ENCODE assay signal across 21 cellular contexts in genomic region chr11:108724974-108725689, GRCh38.
A peak's percentile ranks its signal among the peaks of the same experiment; 100 is the strongest.
DNase-seq lines count a peak whose midpoint lies in the region; ATAC-seq, FAIRE-seq and TF ChIP-seq lines count a peak whose summit lies in the region.
"Had no signal": no experiment of that assay in that cellular context is flagged by ENCODE, and none has a peak within 500 bp of the region (broad histone marks: within the 10 kb centered on the region; RNA-seq: fewer than 3 reads in every experiment).

No MANE protein-coding gene starts in this region.

- H3K4me2 ChIP-seq in A549 = no peak overlapping the region
- H3K4me2 ChIP-seq in IMR-90 (ENCODE audit: low read depth, low read length) = no peak overlapping the region
- no peak overlapping the region for H3K4me2 ChIP-seq in K562 (ENCODE audit: insufficient read depth, low read length)
- no peak overlapping the region for H3K4me2 ChIP-seq in Karpas-422 (ENCODE audit: low read depth, low read length, poor library complexity, severe bottlenecking)
- H3K4me2 ChIP-seq: BLaER1, GM23338 had no signal

- TF ChIP-seq POLR2A in A549 (IDR thresholded peaks at IDR 0.05; ENCODE audit: low read length) (no peak), GM12892 (IDR thresholded peaks at IDR 0.05; ENCODE audit: low read depth, low read length) (no peak), IMR-90 (IDR thresholded peaks at IDR 0.05; ENCODE audit: low read depth, low read length) (no peak), K562 (conservative IDR thresholded peaks at IDR 0.05) (no peak)

- H2BK120ac ChIP-seq in IMR-90 (ENCODE audit: low read depth, low read length) = no peak overlapping the region

- 76% methylated on average over 5 of the region's 5 CpGs for WGBS in A549 (ENCODE audit: missing lambda C conversion rate)
- no CpG with 5 or more reads among the region's 5 CpGs for whole genome bisulfite sequencing in IMR-90 (ENCODE audit: extremely low coverage in 2 of 2, insufficient read length in 1 of 2), 2 experiments
- WGBS in K562 (ENCODE audit: insufficient coverage, low coverage, missing lambda C conversion rate) = 70% methylated on average over 5 of the region's 5 CpGs

- no peak for TF ChIP-seq EP300 in A549 (IDR thresholded peaks at IDR 0.05)
- no peak for TF ChIP-seq EP300 in K562 (IDR thresholded peaks at IDR 0.05; ENCODE audit: low read length)

- dilution Hi-C loops in IMR-90 (cut with HindIII; ENCODE audit: low sequenced_read_pairs, unreplicated experiment) = no loop called here

- H3K36me3 ChIP-seq in IMR-90 (ENCODE audit: control insufficient read depth, insufficient read depth, low read length) = peaks cover 2% of the 10 kb centered on the region; the same call in 1 of the 2 replicates
- H3K36me3 ChIP-seq in K562 (ENCODE audit: control insufficient read depth, insufficient read depth, low read length) = peaks cover 54% of the 10 kb centered on the region
- peaks cover 60% of the 10 kb centered on the region for H3K36me3 ChIP-seq in Karpas-422 (ENCODE audit: insufficient read depth, low read length)

- H3K4me1 ChIP-seq in A549 (0 out of 3 replicates have a peak, but pooled peaks cover 4% of the 10 kb centered on the region), IMR-90 (ENCODE audit: control insufficient read depth, insufficient read depth, low read length) (peaks cover 1% of the 10 kb centered on the region; the same call in 1 of the 2 replicates), K562 (replicated peaks in 1 of 2; ENCODE audit: control insufficient read depth in 2 of 2, insufficient read depth in 2 of 2, low read length in 2 of 2) (no peaks in the 10 kb centered on the region), Karpas-422 (ENCODE audit: low read length) (peaks cover 37% of the 10 kb centered on the region)
- H3K4me1 ChIP-seq: BLaER1 had no signal

- no peak overlapping the region for H3K23ac ChIP-seq in IMR-90 (ENCODE audit: low read depth, low read length)

- H4K20me1 ChIP-seq in IMR-90 (ENCODE audit: insufficient read depth, low read length) = no peaks in the 10 kb centered on the region
- H4K20me1 ChIP-seq in K562 (replicated peaks; ENCODE audit: control insufficient read depth, insufficient read depth, low read length) = no peaks in the 10 kb centered on the region
- no peaks in the 10 kb centered on the region for H4K20me1 ChIP-seq in Karpas-422 (ENCODE audit: insufficient read depth, low read depth, low read length)

- H4K8ac ChIP-seq in IMR-90 (ENCODE audit: low read depth in 2 of 2, low read length in 2 of 2) = no peak overlapping the region

- H2BK15ac ChIP-seq in IMR-90 (ENCODE audit: low read depth, low read length) = no peak overlapping the region

- no peak overlapping the region for H3K18ac ChIP-seq in IMR-90 (ENCODE audit: low read depth, low read length)

- ATAC-seq in A549 = no peak
- ATAC-seq in IMR-90 (ENCODE audit: low read depth) = no peak
- ATAC-seq in K562 = no peak
- ATAC-seq in GM18502 (IDR thresholded peaks at IDR 0.05; ENCODE audit: poor library complexity, unreplicated experiment) = no peak
- ATAC-seq: CD8-positive, alpha-beta T cell; GM23338; HCT116 had no signal

- DNase-seq in A549 (ENCODE audit: low read depth in 1 of 2, low spot score in 1 of 2) = no peak
- no peak for DNase-seq in GM12892 (ENCODE audit: insufficient read length)
- DNase-seq in IMR-90 = no peak
- no peak for DNase-seq in K562 (ENCODE audit: extremely low read depth in 1 of 4, low spot score in 3 of 4)
- DNase-seq in ACHN = no peak
- DNase-seq in GM10248 (ENCODE audit: extremely low spot score) = no peak
- DNase-seq in Karpas-422 = no peak
- DNase-seq: 8988T; Caco-2; CD4-positive, CD25-positive, alpha-beta regulatory T cell; CD8-positive, alpha-beta T cell; DMS153; DND-41; GDM1; H9; HFFc6 had no signal

- H3K4me3 ChIP-seq in A549 = no peak overlapping the region
- H3K4me3 ChIP-seq in IMR-90 (ENCODE audit: insufficient read depth, low read depth, low read length) = no peak overlapping the region
- H3K4me3 ChIP-seq in K562 = no peak overlapping the region
- H3K4me3 ChIP-seq in Karpas-422 (ENCODE audit: low read length) = no peak overlapping the region
- H3K4me3 ChIP-seq: BLaER1, GM23338 had no signal

- no peak overlapping the region for H3K27ac ChIP-seq in A549
- H3K27ac ChIP-seq in IMR-90 (ENCODE audit: insufficient read depth, low read length) = no peak overlapping the region
- H3K27ac ChIP-seq in K562 (ENCODE audit: extremely low read depth, low read depth, low read length) = no peak overlapping the region
- no peak overlapping the region for H3K27ac ChIP-seq in Karpas-422 (ENCODE audit: low read length)
- H3K27ac ChIP-seq: BLaER1, C4-2B had no signal

- H3K27me3 ChIP-seq in IMR-90 (ENCODE audit: control insufficient read depth, insufficient read depth, low read length) = no peaks in the 10 kb centered on the region
- H3K27me3 ChIP-seq in K562 (ENCODE audit: control insufficient read depth in 2 of 2, insufficient read depth in 2 of 2, low read length in 2 of 2) = no peaks in the 10 kb centered on the region
- no peaks in the 10 kb centered on the region for H3K27me3 ChIP-seq in Karpas-422 (ENCODE audit: low read length)
- H3K27me3 ChIP-seq: BLaER1 had no signal

- no peak overlapping the region for H4K5ac ChIP-seq in IMR-90 (ENCODE audit: low read depth, low read length)

- H2AK9ac ChIP-seq in IMR-90 (replicated peaks; ENCODE audit: low read depth, low read length, poor library complexity) = no peak overlapping the region

- no peak overlapping the region for H3K14ac ChIP-seq in IMR-90 (replicated peaks; ENCODE audit: low read depth, low read length)

- no peak overlapping the region for H2AK5ac ChIP-seq in IMR-90 (ENCODE audit: low read depth, low read length)

- H3K4ac ChIP-seq in IMR-90 (ENCODE audit: low read depth, low read length) = no peak overlapping the region

- H4K91ac ChIP-seq in IMR-90 (ENCODE audit: insufficient read depth, low read depth, low read length) = no peak overlapping the region

- no peak overlapping the region for H3K56ac ChIP-seq in IMR-90 (ENCODE audit: extremely low read depth, insufficient read depth, low read length)

- H3K9me1 ChIP-seq in IMR-90 (ENCODE audit: insufficient read depth, low read length) = 0 out of 2 replicates have a peak, but pooled peaks cover 2% of the 10 kb centered on the region
- no peaks in the 10 kb centered on the region for H3K9me1 ChIP-seq in K562 (ENCODE audit: control insufficient read depth, insufficient read depth, low read length)

- H3K9ac ChIP-seq in IMR-90 (ENCODE audit: low read depth, low read length) (no peak overlapping the region), K562 (ENCODE audit: insufficient read depth in 1 of 2, low read depth in 2 of 2, low read length in 2 of 2) (no peak overlapping the region), Karpas-422 (ENCODE audit: low read length) (no peak overlapping the region)
- H3K9ac ChIP-seq: BLaER1 had no signal

- in situ Hi-C loops in IMR-90 (cut with MboI; ENCODE audit: low sequenced_read_pairs) (no loop called here), K562 (cut with MboI) (no loop called here), ACHN (cut with HindIII; ENCODE audit: low pct_ligation_motif_present, low pct_unique_long_range_greater_than_20kb, low sequenced_read_pairs) (no loop called here)

- H3K9me2 ChIP-seq in Karpas-422 (replicated peaks; ENCODE audit: insufficient read depth, low read length) = no peaks in the 10 kb centered on the region

- FAIRE-seq in A549 (lab: Jason Lieb, UNC) (no peak), GM12892 (lab: Jason Lieb, UNC) (peak; percentile 66), K562 (lab: Jason Lieb, UNC) (no peak)

- H2BK5ac ChIP-seq in IMR-90 (ENCODE audit: low read depth, low read length, poor library complexity, severe bottlenecking) = no peak overlapping the region

- POLR2A ChIA-PET in A549 (lab: Yijun Ruan, JAX) (no interaction called here), IMR-90 (lab: Charles Lee; ENCODE audit: unreplicated experiment) (no interaction called here), K562 (lab: Yijun Ruan, JAX) (interaction anchor here (0.7 kb wide), 2 partner anchors 10 to 33 kb away, joined by 3 read pairs; no protein-coding TSS in a partner anchor), GM10248 (lab: Yijun Ruan, JAX) (no interaction called here)

- H2BK20ac ChIP-seq in IMR-90 (ENCODE audit: low read depth, low read length) = no peak overlapping the region

- TF ChIP-seq RAD21 in A549 (conservative IDR thresholded peaks at IDR 0.05 in 1 of 2, IDR thresholded peaks at IDR 0.05 in 1 of 2) (no peak), IMR-90 (IDR thresholded peaks at IDR 0.05; ENCODE audit: low read length) (no peak), K562 (CRISPR knock-in tag; conservative IDR thresholded peaks at IDR 0.05 in 1 of 2, IDR thresholded peaks at IDR 0.05 in 1 of 2) (no peak)

- intact Hi-C loops in IMR-90 (cut with micrococcal nuclease) (loop anchor here (10.0 kb wide), 1 partner anchor 830 kb away; no protein-coding TSS in a partner anchor), K562 (cut with micrococcal nuclease) (no loop called here)

- peaks cover 11 to 14% of the 10 kb centered on the region in 2 experiments; a peak in 2 of 4 replicates for H3K79me1 ChIP-seq in IMR-90 (ENCODE audit: low read depth in 1 of 2, low read length in 2 of 2)

- no TSS peak for BruUV-seq in IMR-90 (replicated peaks; lab: Mats Ljungman, UMichigan)
- no TSS peak for BruUV-seq in K562 (replicated peaks; lab: Mats Ljungman, UMichigan)

- CTCF ChIA-PET in A549 (lab: Yijun Ruan, JAX) = no interaction called here
- CTCF ChIA-PET in IMR-90 (lab: Yijun Ruan, JAX) = no interaction called here
- CTCF ChIA-PET in K562 (lab: Yijun Ruan, JAX; ENCODE audit: low intra/inter-chr PET ratio) = no interaction called here
- CTCF ChIA-PET in GM10248 (lab: Yijun Ruan, JAX) = interaction anchor here (0.8 to 3.5 kb wide), 7 partner anchors 8 to 27 kb away, joined by 3 to 15 read pairs (median 5); no protein-coding TSS in a partner anchor

- H3K79me2 ChIP-seq in K562 (ENCODE audit: control insufficient read depth, insufficient read depth, low read length) (peaks cover 42% of the 10 kb centered on the region), Karpas-422 (ENCODE audit: low read length) (peaks cover 95% of the 10 kb centered on the region)

- no peak for TF ChIP-seq CTCF in A549 (IDR thresholded peaks at IDR 0.05)
- TF ChIP-seq CTCF in IMR-90 (conservative IDR thresholded peaks at IDR 0.05; ENCODE audit: low read depth, low read length) = no peak
- no peak for TF ChIP-seq CTCF in K562 (IDR thresholded peaks at IDR 0.05 in 2 of 3, conservative IDR thresholded peaks at IDR 0.05 in 1 of 3; ENCODE audit: insufficient read depth in 2 of 3, low read depth in 1 of 3, low read length in 3 of 3)
- TF ChIP-seq CTCF in GM10248 (IDR thresholded peaks at IDR 0.05; ENCODE audit: control extremely low read depth, extremely low read depth, low read depth, missing control alignments) = no peak

- H2AFZ ChIP-seq in IMR-90 (replicated peaks; ENCODE audit: low read length, poor library complexity) = no peak overlapping the region
- no peak overlapping the region for H2AFZ ChIP-seq in K562 (ENCODE audit: low read depth, low read length)
- H2AFZ ChIP-seq in Karpas-422 (ENCODE audit: low read length) = no peak overlapping the region
- H2AFZ ChIP-seq: GM23338 had no signal

- H3K9me3 ChIP-seq in A549 (peaks cover 6% of the 10 kb centered on the region; the same call in 1 of the 3 replicates), IMR-90 (ENCODE audit: control insufficient read depth, insufficient read depth, low read length) (no peaks in the 10 kb centered on the region; the same call in 1 of the 2 replicates), K562 (replicated peaks; ENCODE audit: control insufficient read depth, insufficient read depth, low read depth, low read length) (no peaks in the 10 kb centered on the region), Karpas-422 (ENCODE audit: low read length) (0 out of 2 replicates have a peak, but pooled peaks cover 3% of the 10 kb centered on the region)
- H3K9me3 ChIP-seq: BLaER1, Caco-2 had no signal

Comparison
In these comparisons a context has a peak if more than half of its experiments do, and no peak if none do; other contexts are left out.
1. Of the 35 proteins assayed by ChIP-seq in both K562 and A549: peak only in K562: none; only in A549: KDM1A; in both: MAFK and ZFP36; in neither: 32.